8 cellular contexts compared by ENCODE assay signal in genomic region chr15:91852741-91853500, GRCh38. TPM values are rescaled to one million over a fixed set of nuclear protein-coding genes. Genes with fewer than 3 reads are reported as not detected.
DNase-seq lines count a peak whose midpoint lies in the region; ATAC-seq and TF ChIP-seq lines count a peak whose summit lies in the region.

No MANE protein-coding gene starts in this region.

- peak overlapping the region; percentile 87 for H3K4me2 ChIP-seq in osteoblast (ENCODE audit: insufficient read depth, low read length)

- TF ChIP-seq EP300 in tibial nerve (IDR thresholded peaks at IDR 0.05), result peak in 1 of 2 donors; percentile 34

- intact Hi-C loops in Right ventricle myocardium inferior (cut with DNase I), result loop anchor here (1.0 to 10.0 kb wide), 6 partner anchors 90 to 548 kb away; no protein-coding TSS in a partner anchor

- peak overlapping the region; percentile 69 for H3K27ac ChIP-seq in osteoblast (ENCODE audit: low read depth, low read length)
- H3K27ac ChIP-seq in tibial nerve, result peak overlapping the region; percentile 82 to 96 (median 91)

- H3K4me1 ChIP-seq in osteoblast (ENCODE audit: insufficient read depth, low read length), result peaks cover 13% of the 10 kb centered on the region
- peaks cover 0 to 48% (median 20%) of the 10 kb centered on the region in 4 donors for H3K4me1 ChIP-seq in tibial nerve

- H3K27me3 Mint-ChIP-seq in activated naive CD8-positive, alpha-beta T cell, result no peaks in the 10 kb centered on the region

- no peaks in the 10 kb centered on the region for H3K36me3 Mint-ChIP-seq in activated naive CD8-positive, alpha-beta T cell

- H3K4me3 Mint-ChIP-seq in activated naive CD8-positive, alpha-beta T cell, result peak overlapping the region; percentile 88

- WGBS in tibial nerve, 2 donors, result 0 to 1% methylated on average over 59 to 67 of the region's 70 CpGs

- peaks cover 61% of the 10 kb centered on the region for H3K4me1 Mint-ChIP-seq in activated naive CD8-positive, alpha-beta T cell (ENCODE audit: low read depth)

- peak overlapping the region; percentile 87 for H2AFZ ChIP-seq in osteoblast (ENCODE audit: low read length)

- no peaks in the 10 kb centered on the region for H3K27me3 ChIP-seq in osteoblast (ENCODE audit: insufficient read depth, low read length)
- no peaks in the 10 kb centered on the region for H3K27me3 ChIP-seq in tibial nerve

- H3K27ac Mint-ChIP-seq in activated naive CD8-positive, alpha-beta T cell, result peak overlapping the region; percentile 86

- peaks cover 6% of the 10 kb centered on the region for H4K20me1 ChIP-seq in osteoblast (ENCODE audit: insufficient read depth, low read length)

- TF ChIP-seq POLR2A in tibial nerve (IDR thresholded peaks at IDR 0.05), result no peak

- peak; percentile 47 for ATAC-seq in GM21528 (IDR thresholded peaks at IDR 0.05; ENCODE audit: low FRiP score, unreplicated experiment)
- ATAC-seq in SK-N-SH treated with all-trans-retinoic acid at 6 μM for 48 hours, result peak; percentile 85
- peak; percentile 84 for ATAC-seq in Right ventricle myocardium inferior

- DNase-seq in DMS114 treated with DMSO at 0.1 percent for 48 hours (lab: John Stamatoyannopoulos, UW; ENCODE audit: unreplicated experiment), result peak; percentile 69
- DNase-seq in HuH-7 (ENCODE audit: low spot score), result peak; percentile 87
- peak; percentile 93 for DNase-seq in Right ventricle myocardium inferior (ENCODE audit: missing footprints)
- peak; percentile 99 for DNase-seq in osteoblast (ENCODE audit: insufficient read length, low spot score, missing footprints)
- peak; percentile 42 to 68 for DNase-seq in tibial nerve (ENCODE audit: low spot score in 2 of 2)

- TF ChIP-seq CTCF in osteoblast (IDR thresholded peaks at IDR 0.05; ENCODE audit: extremely low read depth, low read depth, low read length), result peak; percentile 34
- peak; percentile 63 to 94 (median 92) for TF ChIP-seq CTCF in tibial nerve (IDR thresholded peaks at IDR 0.05)

- H3K4me3 ChIP-seq in osteoblast (ENCODE audit: insufficient read depth, low read length) (peak overlapping the region; percentile 83), tibial nerve (peak overlapping the region; percentile 48 to 83 (median 66))

- no peaks in the 10 kb centered on the region for H3K9me3 Mint-ChIP-seq in activated naive CD8-positive, alpha-beta T cell (ENCODE audit: low read depth)

- peaks cover 5% of the 10 kb centered on the region for H3K79me2 ChIP-seq in osteoblast (ENCODE audit: insufficient read depth, low read length)

- no peaks in the 10 kb centered on the region for H3K9me3 ChIP-seq in osteoblast (ENCODE audit: low read depth, low read length)
- H3K9me3 ChIP-seq in tibial nerve, result no peaks in the 10 kb centered on the region

- H3K36me3 ChIP-seq in osteoblast (ENCODE audit: insufficient read depth, low read length) (no peaks in the 10 kb centered on the region), tibial nerve (no peaks in the 10 kb centered on the region)

TF ChIP-seq in SK-N-SH treated with all-trans-retinoic acid at 6 μM for 48 hours, 23 proteins besides CTCF, POLR2A, EP300 and RAD21:
- TF ChIP-seq ISL1 (CRISPR knock-in tag; IDR thresholded peaks at IDR 0.05) (no peak), POU6F1 (CRISPR knock-in tag; IDR thresholded peaks at IDR 0.05; ENCODE audit: borderline replicate concordance, low read depth) (no peak), ZNF565 (CRISPR knock-in tag; conservative IDR thresholded peaks at IDR 0.05; ENCODE audit: low read depth) (no peak), CREB5 (CRISPR knock-in tag; IDR thresholded peaks at IDR 0.05; ENCODE audit: low read depth) (no peak), TSHZ2 (CRISPR knock-in tag; IDR thresholded peaks at IDR 0.05) (0 out of 2 replicates have a peak, but pooled peaks have one; percentile 17), PPARA (CRISPR knock-in tag; IDR thresholded peaks at IDR 0.05; ENCODE audit: borderline replicate concordance) (no peak), BACH2 (CRISPR knock-in tag; IDR thresholded peaks at IDR 0.05; ENCODE audit: borderline replicate concordance) (no peak), ZFP30 (CRISPR knock-in tag; IDR thresholded peaks at IDR 0.05) (no peak), PATZ1 (CRISPR knock-in tag; IDR thresholded peaks at IDR 0.05; ENCODE audit: borderline replicate concordance) (no peak), OSR1 (CRISPR knock-in tag; IDR thresholded peaks at IDR 0.05) (no peak), RARB (CRISPR knock-in tag; IDR thresholded peaks at IDR 0.05) (no peak), SNAI2 (CRISPR knock-in tag; IDR thresholded peaks at IDR 0.05) (no peak), ARNTL (CRISPR knock-in tag; IDR thresholded peaks at IDR 0.05; ENCODE audit: borderline replicate concordance, low read depth) (no peak), ZFP3 (CRISPR knock-in tag; IDR thresholded peaks at IDR 0.05) (no peak), ZNF8 (CRISPR knock-in tag; IDR thresholded peaks at IDR 0.05) (no peak), GLIS3 (CRISPR knock-in tag; IDR thresholded peaks at IDR 0.05) (0 out of 2 replicates have a peak, but pooled peaks have one; percentile 45), CSDC2 (CRISPR knock-in tag; IDR thresholded peaks at IDR 0.05) (no peak), ESRRG (CRISPR knock-in tag; IDR thresholded peaks at IDR 0.05) (no peak)

RNA-seq across cellular contexts. Expression of gene SLCO3A1, which starts 0.6 kb away (rescaled TPM):
- total RNA-seq in Right ventricle myocardium inferior, result 45.9 TPM
- 5.3 and 5.4 TPM in 2 replicates for total RNA-seq in osteoblast
- 10 to 100 TPM; 13.8 to 20.2 (median 14.3) TPM for total RNA-seq in tibial nerve

Comparison
In these comparisons a context has a peak if more than half of its experiments do, and no peak if none do; other contexts are left out.
1. Peak in every context shown above with its lines: DNase-seq, ATAC-seq, H3K4me3 ChIP-seq and H3K27ac ChIP-seq.